ENCODE assay signal across 8 cellular contexts in genomic region chr3:133572158-133573053, GRCh38. TPM values are rescaled to one million over a fixed set of nuclear protein-coding genes. Genes with fewer than 3 reads are reported as not detected.
DNase-seq lines count a peak whose midpoint lies in the region; ATAC-seq and TF ChIP-seq lines count a peak whose summit lies in the region.

No MANE protein-coding gene starts in this region.

- H3K4me3 ChIP-seq in cardiac muscle cell (peak overlapping the region; percentile 12), colonic mucosa (peak overlapping the region; percentile 18)

- H3K27me3 ChIP-seq in cardiac muscle cell = no peaks in the 10 kb centered on the region
- no peaks in the 10 kb centered on the region for H3K27me3 ChIP-seq in colonic mucosa

- peak overlapping the region; percentile 36 to 73 for H3K9ac ChIP-seq in colonic mucosa (ENCODE audit: low read depth in 2 of 2, low read length in 2 of 2)

- H3K4me1 Mint-ChIP-seq in naive thymus-derived CD8-positive, alpha-beta T cell = peaks cover 26 to 61% (median 47%) of the 10 kb centered on the region in 4 donors

- no peaks in the 10 kb centered on the region for H3K9me3 Mint-ChIP-seq in naive thymus-derived CD8-positive, alpha-beta T cell

- peak overlapping the region; percentile 79 to 93 (median 88) for H3K4me3 Mint-ChIP-seq in naive thymus-derived CD8-positive, alpha-beta T cell

- POLR2A ChIA-PET in naive thymus-derived CD8-positive, alpha-beta T cell (lab: Charles Lee) = interaction anchor here (0.6 to 8.8 kb wide), 16 partner anchors 13 to 913 kb away, joined by 3 to 224 read pairs (median 5); partner anchors contain the start of genes ANAPC13, CEP63, NPHP3 and TOPBP1

- no peaks in the 10 kb centered on the region for H3K27me3 Mint-ChIP-seq in naive thymus-derived CD8-positive, alpha-beta T cell

- H3K36me3 ChIP-seq in cardiac muscle cell (peaks cover 4% of the 10 kb centered on the region), colonic mucosa (no peaks in the 10 kb centered on the region)

- H3K36me3 Mint-ChIP-seq in naive thymus-derived CD8-positive, alpha-beta T cell = peaks cover 7 to 26% (median 18%) of the 10 kb centered on the region in 3 donors

- H3K27ac ChIP-seq in cardiac muscle cell (peak overlapping the region; percentile 93), colonic mucosa (peak overlapping the region; percentile 92)

- DNase-seq in cardiac muscle cell (ENCODE audit: low read depth in 1 of 2, low spot score in 1 of 2) = peak in 1 of 2 donors; percentile 58
- DNase-seq in Right ventricle myocardium superior = no peak
- peak; percentile 42 for DNase-seq in LoVo (ENCODE audit: low spot score)
- DNase-seq in colonic mucosa = no peak
- peak in 3 of 10 donors; percentile 9 to 49 (median 47) for DNase-seq in naive thymus-derived CD8-positive, alpha-beta T cell
- no peak for DNase-seq in anterior cingulate cortex (lab: John Stamatoyannopoulos, UW)
- no peak for DNase-seq in NCI-H2196 (lab: John Stamatoyannopoulos, UW; ENCODE audit: unreplicated experiment)

- H3K4me1 ChIP-seq in cardiac muscle cell (ENCODE audit: low read depth) = peaks cover 15% of the 10 kb centered on the region
- H3K4me1 ChIP-seq in colonic mucosa = peaks cover 6% of the 10 kb centered on the region

- ATAC-seq in Right ventricle myocardium superior (ENCODE audit: poor library complexity) = no peak
- ATAC-seq in naive thymus-derived CD8-positive, alpha-beta T cell = no peak
- no peak for ATAC-seq in HG02970 (IDR thresholded peaks at IDR 0.05; ENCODE audit: low FRiP score, unreplicated experiment)

- TF ChIP-seq CTCF in cardiac muscle cell (IDR thresholded peaks at IDR 0.05; ENCODE audit: low read depth, low read length) (no peak), colonic mucosa (IDR thresholded peaks at IDR 0.05) (no peak)

- H3K27ac Mint-ChIP-seq in naive thymus-derived CD8-positive, alpha-beta T cell = peak overlapping the region; percentile 94 to 100 (median 99)

- H3K9me3 ChIP-seq in cardiac muscle cell (ENCODE audit: low read depth) = no peaks in the 10 kb centered on the region
- H3K9me3 ChIP-seq in colonic mucosa = no peaks in the 10 kb centered on the region

- intact Hi-C loops in Right ventricle myocardium superior (cut with DNase I) = loop anchor here (10.0 kb wide), 1 partner anchor 108 kb away; no protein-coding TSS in a partner anchor
- intact Hi-C loops in colonic mucosa (cut with DNase I) = loop anchor here (10.0 kb wide), 1 partner anchor 108 kb away; no protein-coding TSS in a partner anchor

RNA-seq across cellular contexts. Expression of gene CDV3, which starts 1.1 kb away (rescaled TPM):
- total RNA-seq in cardiac muscle cell (69.2 and 100 TPM in 2 replicates), Right ventricle myocardium superior (145 TPM), colonic mucosa (100 to 1,000 TPM; 126 to 142 TPM)
- 56.7 and 62.4 TPM in 2 replicates for polyA plus RNA-seq in cardiac muscle cell
- 100 to 1,000 TPM; 210 to 226 TPM for total RNA-seq in naive thymus-derived CD8-positive, alpha-beta T cell
- 10 to 100 TPM; 41.7 to 82.2 (median 60.3) TPM for polyA plus RNA-seq in naive thymus-derived CD8-positive, alpha-beta T cell
